In genomic region chr17:72063262-72063661, GRCh38 we compare ENCODE assay signal across 6 cellular contexts. TPM values are rescaled to one million over a fixed set of nuclear protein-coding genes. Genes with fewer than 3 reads are reported as not detected.
"Had no signal": no experiment of that assay in that cellular context is flagged by ENCODE, and none has a peak within 500 bp of the region (broad histone marks: within the 10 kb centered on the region; RNA-seq: fewer than 3 reads in every experiment).

No MANE protein-coding gene starts in this region.

- DNase-seq: activated B cell treated with CpG ODN at 0.5 μM for 24 hours; activated CD4-positive, alpha-beta T cell treated with anti-CD3 and anti-CD28 coated beads, Interleukin-2, amount 10 ng/mL, durations not matched to agents 7 days and 5 days; activated CD8-positive, alpha-beta memory T cell treated with anti-CD3 and anti-CD28 coated beads for 24 hours; activated naive CD4-positive, alpha-beta T cell treated with Interleukin-2 at 50 U/mL for 16 hours; effector memory CD8-positive, alpha-beta T cell; pancreas had no signal

- ATAC-seq: effector memory CD8-positive, alpha-beta T cell had no signal

RNA-seq across cellular contexts. Expression of gene SOX9, which starts 57.6 kb away (rescaled TPM):
- total RNA-seq: activated CD4-positive, alpha-beta T cell treated with anti-CD3 and anti-CD28 coated beads, Interleukin-2, amount 10 ng/mL, durations not matched to agents 7 days and 5 days had no signal
